ENCODE assay signal across 19 cellular contexts in the genomic region with DNA sequence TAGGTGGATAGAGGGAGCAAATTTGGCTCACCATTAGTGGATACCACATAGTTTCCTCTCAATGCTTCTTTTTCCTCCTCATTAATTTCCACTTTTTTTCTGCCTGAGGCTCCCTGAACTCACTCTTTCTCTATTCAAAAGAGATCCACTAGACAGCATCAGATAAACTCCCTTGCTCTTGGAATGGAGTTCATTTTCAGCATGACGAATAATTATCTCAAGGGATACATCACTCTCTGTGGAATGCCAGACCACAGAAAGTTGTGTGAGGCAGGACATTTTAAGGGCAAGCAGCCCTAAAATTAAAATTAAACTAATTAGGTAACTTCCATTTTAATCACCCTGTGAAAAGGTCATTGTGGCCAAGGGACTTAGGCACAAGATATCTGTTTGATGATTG.
"Had no signal": no experiment of that assay in that cellular context is flagged by ENCODE, and none has a peak within 500 bp of the region (broad histone marks: within the 10 kb centered on the region; RNA-seq: fewer than 3 reads in every experiment).

No MANE protein-coding gene starts in this region.

- H3K36me3 ChIP-seq: ascending aorta, lower lobe of right lung, thoracic aorta, upper lobe of right lung had no signal

- H2AFZ ChIP-seq: parathyroid adenoma had no signal

- H3K4me3 ChIP-seq: ascending aorta, lower lobe of right lung, thoracic aorta, upper lobe of right lung had no signal

- H3K27ac ChIP-seq: ascending aorta, lower lobe of right lung, parathyroid adenoma, thoracic aorta, upper lobe of right lung had no signal

- DNase-seq: activated CD4-positive, alpha-beta T cell treated with anti-CD3 and anti-CD28 coated beads, Interleukin-2, amount 50 U/mL, for 48 hours; activated naive CD4-positive, alpha-beta T cell treated with Interleukin-2 at 50 U/mL for 16 hours; activated naive CD8-positive, alpha-beta T cell treated with anti-CD3 and anti-CD28 coated beads, Interleukin-2, amount 50 U/mL, for 24 hours; foreskin fibroblast; head of caudate nucleus; immature natural killer cell; left colon; lower lobe of right lung; midbrain; naive B cell; stimulated activated CD4-positive, alpha-beta T cell treated with anti-CD3 and anti-CD28 coated beads, Interleukin-12 subunit alpha, Interleukin-12 subunit beta, amount 100 ng/mL, for 4 hours; stimulated activated CD4-positive, alpha-beta T cell treated with anti-CD3 and anti-CD28 coated beads, Interleukin-2, amount 100 ng/mL, for 24 hours; T-cell; T-helper 9 cell; upper lobe of right lung had no signal

- H3K9me3 ChIP-seq: ascending aorta, lower lobe of right lung, thoracic aorta, upper lobe of right lung had no signal

- H3K79me2 ChIP-seq: parathyroid adenoma had no signal

- H3K9ac ChIP-seq: parathyroid adenoma had no signal

- H3K27me3 ChIP-seq: ascending aorta, upper lobe of right lung had no signal

- ATAC-seq: activated naive CD8-positive, alpha-beta T cell treated with anti-CD3 and anti-CD28 coated beads, Interleukin-2, amount 50 U/mL, for 24 hours; activated T-helper 17 cell treated with anti-CD3 and anti-CD28 coated beads, Interleukin-2, amount 50 U/mL, for 72 hours; left colon; lower lobe of right lung; T-cell; upper lobe of right lung had no signal

- H3K4me1 ChIP-seq: ascending aorta, lower lobe of right lung, parathyroid adenoma, upper lobe of right lung had no signal
